In the genomic region with DNA sequence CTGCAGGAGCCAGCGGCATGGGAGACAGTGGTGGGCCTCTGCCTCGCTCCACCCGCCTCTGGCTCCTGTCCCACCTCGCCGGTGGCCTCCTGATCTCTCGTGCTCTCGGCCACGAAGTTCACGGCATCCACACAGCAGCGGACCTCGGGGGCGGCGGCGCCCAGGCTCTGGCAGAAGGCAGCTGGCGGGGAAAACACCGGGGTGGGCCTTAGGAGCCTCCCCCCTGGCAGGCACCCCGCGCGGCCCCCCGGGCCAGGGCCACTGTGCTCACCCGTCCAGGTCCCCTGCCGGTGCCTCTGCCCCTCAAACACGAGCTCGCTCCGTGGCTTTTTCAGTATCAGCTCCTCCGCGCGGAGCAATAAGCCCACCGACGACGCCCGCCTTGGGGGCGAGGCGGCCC, we compare ENCODE assay signal across 7 cellular contexts. TPM values are rescaled to one million over a fixed set of nuclear protein-coding genes. Genes with fewer than 3 reads are reported as not detected.
A peak's percentile ranks its signal among the peaks of the same experiment; 100 is the strongest.
DNase-seq lines count a peak whose midpoint lies in the region; ATAC-seq and TF ChIP-seq lines count a peak whose summit lies in the region.
"Had no signal": no experiment of that assay in that cellular context is flagged by ENCODE, and none has a peak within 500 bp of the region (broad histone marks: within the 10 kb centered on the region; RNA-seq: fewer than 3 reads in every experiment).

No MANE protein-coding gene starts in this region.

- H3K27me3 ChIP-seq in breast epithelium (no peaks in the 10 kb centered on the region), mammary epithelial cell (ENCODE audit: insufficient read depth, low read length) (no peaks in the 10 kb centered on the region), right cardiac atrium (ENCODE audit: control insufficient read depth, insufficient read depth) (no peaks in the 10 kb centered on the region), upper lobe of right lung (peaks cover 6% of the 10 kb centered on the region), WERI-Rb-1 (ENCODE audit: insufficient read depth, low read depth, severe bottlenecking) (no peaks in the 10 kb centered on the region)

- peak overlapping the region; percentile 47 to 73 (median 67) for H3K4me3 ChIP-seq in breast epithelium
- no peak overlapping the region for H3K4me3 ChIP-seq in mammary epithelial cell (replicated peaks in 1 of 3; ENCODE audit: insufficient read depth in 1 of 3, low read depth in 2 of 3, low read length in 3 of 3)
- peak overlapping the region; percentile 32 for H3K4me3 ChIP-seq in right cardiac atrium (ENCODE audit: low read length)
- peak overlapping the region; percentile 53 for H3K4me3 ChIP-seq in upper lobe of right lung
- no peak overlapping the region for H3K4me3 ChIP-seq in WERI-Rb-1 (ENCODE audit: low read depth, low read length)

- peaks cover 6% of the 10 kb centered on the region for H3K36me3 ChIP-seq in breast epithelium
- H3K36me3 ChIP-seq in mammary epithelial cell (ENCODE audit: insufficient read depth, low read length) = peaks cover 16% of the 10 kb centered on the region
- H3K36me3 ChIP-seq in upper lobe of right lung = peaks cover 33% of the 10 kb centered on the region
- H3K36me3 ChIP-seq in WERI-Rb-1 = peaks cover 77% of the 10 kb centered on the region

- dilution Hi-C loops in mammary epithelial cell (cut with HindIII; ENCODE audit: low sequenced_read_pairs) = no loop called here

- peaks cover 2% of the 10 kb centered on the region for H4K20me1 ChIP-seq in mammary epithelial cell (ENCODE audit: insufficient read depth, low read length)

- in situ Hi-C loops in mammary epithelial cell (cut with MboI; ENCODE audit: low sequenced_read_pairs in 2 of 2) = loop anchor here in 1 of 2 donors (25.0 kb wide), 1 partner anchor 337 kb away; a partner anchor contains a TSS

- peaks cover 0 to 3% of the 10 kb centered on the region in 2 donors for H3K4me1 ChIP-seq in breast epithelium
- peaks cover 12% of the 10 kb centered on the region for H3K4me1 ChIP-seq in mammary epithelial cell (ENCODE audit: insufficient read depth, low read length)
- H3K4me1 ChIP-seq in right cardiac atrium (ENCODE audit: control insufficient read depth, insufficient read depth, low read length) = no peaks in the 10 kb centered on the region
- H3K4me1 ChIP-seq in upper lobe of right lung = peaks cover 9% of the 10 kb centered on the region

- H3K9me3 ChIP-seq in breast epithelium (no peaks in the 10 kb centered on the region), mammary epithelial cell (replicated peaks; ENCODE audit: insufficient read depth, low read length) (no peaks in the 10 kb centered on the region), right cardiac atrium (ENCODE audit: control insufficient read depth, low read length) (no peaks in the 10 kb centered on the region), upper lobe of right lung (no peaks in the 10 kb centered on the region), WERI-Rb-1 (ENCODE audit: severe bottlenecking) (no peaks in the 10 kb centered on the region)

- CTCF ChIA-PET in mammary epithelial cell (lab: Charles Lee; ENCODE audit: low non-redundant PET) = no interaction called here

- WGBS in mammary epithelial cell (ENCODE audit: low coverage, missing lambda C conversion rate) = 49% methylated on average over 19 of the region's 34 CpGs
- 13% methylated on average over 34 of the region's 34 CpGs for WGBS in right cardiac atrium

- no peak overlapping the region for H3K4me2 ChIP-seq in mammary epithelial cell (ENCODE audit: insufficient read depth, low read depth, low read length)

- DNase-seq in breast epithelium (ENCODE audit: low spot score in 2 of 2) (no peak), mammary epithelial cell (no peak), right cardiac atrium (peak in 1 of 3 donors; percentile 76), upper lobe of right lung (no peak), WERI-Rb-1 (no peak), NCI-H1436 treated with DMSO at 0.1 percent for 48 hours (lab: John Stamatoyannopoulos, UW) (no peak)

- intact Hi-C loops in breast epithelium (cut with DNase I; ENCODE audit: low total_unique reads) (no loop called here), mammary epithelial cell (cut with micrococcal nuclease) (no loop called here), right cardiac atrium (cut with DNase I) (loop anchor here in 1 of 4 donors (10.0 kb wide), 1 partner anchor 164 kb away; a partner anchor contains a TSS), upper lobe of right lung (cut with DNase I) (no loop called here)

- TF ChIP-seq CTCF in breast epithelium (IDR thresholded peaks at IDR 0.05) = no peak
- TF ChIP-seq CTCF in mammary epithelial cell (conservative IDR thresholded peaks at IDR 0.05 in 1 of 2, IDR thresholded peaks at IDR 0.05 in 1 of 2; ENCODE audit: extremely low read depth in 1 of 2, insufficient read depth in 1 of 2, low read depth in 1 of 2, low read length in 2 of 2) = no peak
- no peak for TF ChIP-seq CTCF in upper lobe of right lung (IDR thresholded peaks at IDR 0.05)
- no peak for TF ChIP-seq CTCF in WERI-Rb-1 (IDR thresholded peaks at IDR 0.05; ENCODE audit: low read depth, low read length)

- no peaks in the 10 kb centered on the region for H3K79me2 ChIP-seq in mammary epithelial cell (ENCODE audit: insufficient read depth, low read length)

- peak overlapping the region; percentile 83 to 91 for H3K27ac ChIP-seq in breast epithelium
- H3K27ac ChIP-seq in mammary epithelial cell (ENCODE audit: insufficient read depth, low read depth, low read length) = no peak overlapping the region
- H3K27ac ChIP-seq in right cardiac atrium (ENCODE audit: low read length) = no peak overlapping the region
- H3K27ac ChIP-seq in upper lobe of right lung = no peak overlapping the region
- no peak overlapping the region for H3K27ac ChIP-seq in WERI-Rb-1

- H3K9ac ChIP-seq in mammary epithelial cell (ENCODE audit: insufficient read depth, low read length) = no peak overlapping the region

- ATAC-seq in right cardiac atrium (no peak), upper lobe of right lung (no peak)

- BruUV-seq in mammary epithelial cell (replicated peaks; lab: Mats Ljungman, UMichigan) = no TSS peak

- no peak overlapping the region for H2AFZ ChIP-seq in mammary epithelial cell (ENCODE audit: low read depth, low read length)

- TF ChIP-seq POLR2A in breast epithelium (IDR thresholded peaks at IDR 0.05) = no peak

RNA-seq across cellular contexts. Expression of a gene that starts 0.4 kb away (rescaled TPM):
- total RNA-seq in breast epithelium = 10 to 100 TPM in 1 of 3 donors, 1 to 10 TPM in 1, not detected in 1; 3.9 to 10.5 TPM
- total RNA-seq in mammary epithelial cell = 1 to 10 TPM; 4.0 to 4.4 TPM
- 0.44 TPM for polyA plus RNA-seq in mammary epithelial cell
- polyA minus RNA-seq in mammary epithelial cell = not detected
- total RNA-seq in right cardiac atrium = 1 to 10 TPM; 2.7 to 3.3 (median 2.8) TPM
- polyA plus RNA-seq in right cardiac atrium = 3.6 TPM
- total RNA-seq in upper lobe of right lung = 2.7 TPM

RNA-seq across cellular contexts. Expression of a gene that starts 4.0 kb away (rescaled TPM):
- total RNA-seq in breast epithelium (1 to 10 TPM in 1 of 3 donors, under 1 TPM in 2; 0.16 to 2.0 (median 0.73) TPM), mammary epithelial cell (under 1 TPM in 1 of 2 donors, not detected in 1; under 0.01 TPM), right cardiac atrium (100 to 1,000 TPM in 1 of 4 donors, 10 to 100 TPM in 3; 57.6 to 106 (median 68.9) TPM), upper lobe of right lung (0.98 TPM)
- polyA plus RNA-seq in mammary epithelial cell (0.03 TPM), right cardiac atrium (63.6 TPM)
- polyA minus RNA-seq in mammary epithelial cell = not detected

RNA-seq across cellular contexts. Expression of a gene that starts 33.1 kb away (rescaled TPM):
- not detected for total RNA-seq in breast epithelium
- total RNA-seq in mammary epithelial cell = not detected
- polyA plus RNA-seq in mammary epithelial cell = not detected
- polyA minus RNA-seq in mammary epithelial cell = not detected
- total RNA-seq in right cardiac atrium = under 1 TPM in 1 of 4 donors, not detected in 3; 0.23 TPM
- 0.16 TPM for polyA plus RNA-seq in right cardiac atrium
- total RNA-seq in upper lobe of right lung = 0.55 TPM
- polyA plus RNA-seq: neural cell had no signal

RNA-seq across cellular contexts. Expression of a gene that starts 40.9 kb away (rescaled TPM):
- total RNA-seq in breast epithelium = 10 to 100 TPM; 38.8 to 48.5 (median 42.6) TPM
- total RNA-seq in mammary epithelial cell = 10 to 100 TPM; 35.5 to 46.7 TPM
- polyA plus RNA-seq in mammary epithelial cell = 71.3 TPM
- 103 TPM for polyA minus RNA-seq in mammary epithelial cell
- total RNA-seq in right cardiac atrium = 100 to 1,000 TPM; 162 to 230 (median 202) TPM
- 200 TPM for polyA plus RNA-seq in right cardiac atrium
- 55.0 TPM for total RNA-seq in upper lobe of right lung

RNA-seq across cellular contexts. Expression of a gene that starts 41.1 kb away (rescaled TPM):
- total RNA-seq in breast epithelium (10 to 100 TPM; 38.3 to 49.0 (median 38.7) TPM), mammary epithelial cell (100 to 1,000 TPM in 1 of 2 donors, 10 to 100 TPM in 1; 53.0 to 121 TPM), right cardiac atrium (100 to 1,000 TPM in 1 of 4 donors, 10 to 100 TPM in 3; 76.6 to 108 (median 87.5) TPM), upper lobe of right lung (92.9 TPM)
- polyA plus RNA-seq in mammary epithelial cell (132 TPM), right cardiac atrium (124 TPM)
- 180 TPM for polyA minus RNA-seq in mammary epithelial cell

Comparison
In these comparisons a context has a peak if more than half of its experiments do, and no peak if none do; other contexts are left out.
1. H3K27ac ChIP-seq: peak in breast epithelium (2 of 2); none in mammary epithelial cell (single experiment), right cardiac atrium (single experiment), upper lobe of right lung (single experiment) and WERI-Rb-1 (single experiment).
2. H3K4me3 ChIP-seq: peak in breast epithelium (3 of 3), right cardiac atrium (single experiment) and upper lobe of right lung (single experiment); none in mammary epithelial cell (0 of 3) and WERI-Rb-1 (single experiment).
3. RNA of a gene that starts 4.0 kb away (total RNA-seq): 57.6 to 106 TPM in right cardiac atrium; 0.98 TPM in upper lobe of right lung (single experiment), 0.16 to 2.0 TPM in breast epithelium and under 0.01 TPM in mammary epithelial cell; every median in the first group is over 10 times any median in the second.